26 cellular contexts compared by ENCODE assay signal in genomic region chr2:55768991-55769390, GRCh38.
DNase-seq lines count a peak whose midpoint lies in the region; ATAC-seq, FAIRE-seq and TF ChIP-seq lines count a peak whose summit lies in the region.
"Had no signal": no experiment of that assay in that cellular context is flagged by ENCODE, and none has a peak within 500 bp of the region (broad histone marks: within the 10 kb centered on the region; RNA-seq: fewer than 3 reads in every experiment).

No MANE protein-coding gene starts in this region.

- no CpG with 5 or more reads among the region's 2 CpGs for WGBS in IMR-90 (ENCODE audit: extremely low coverage in 2 of 2, insufficient read length in 1 of 2), 2 experiments

- no peak overlapping the region for H3K27ac Mint-ChIP-seq in activated CD4-positive, alpha-beta T cell treated with anti-CD3 and anti-CD28 coated beads, Interleukin-2, amount 10 ng/mL, durations not matched to agents 24 days and 14 days
- no peak overlapping the region for H3K27ac Mint-ChIP-seq in activated naive CD4-positive, alpha-beta T cell treated with anti-CD3 and anti-CD28 coated beads for 36 hours
- H3K27ac Mint-ChIP-seq: CD4-positive, CD25-positive, alpha-beta regulatory T cell; GM23338 had no signal

- H3K4me3 Mint-ChIP-seq in activated CD4-positive, alpha-beta T cell treated with anti-CD3 and anti-CD28 coated beads, Interleukin-2, amount 10 ng/mL, durations not matched to agents 24 days and 14 days = no peak overlapping the region
- H3K4me3 Mint-ChIP-seq in activated naive CD4-positive, alpha-beta T cell treated with anti-CD3 and anti-CD28 coated beads for 36 hours = no peak overlapping the region
- H3K4me3 Mint-ChIP-seq: CD4-positive, CD25-positive, alpha-beta regulatory T cell; GM23338 had no signal

- intact Hi-C loops in activated CD4-positive, alpha-beta T cell treated with anti-CD3 and anti-CD28 coated beads, Interleukin-2, amount 10 ng/mL, durations not matched to agents 24 days and 14 days (cut with micrococcal nuclease) = no loop called here
- intact Hi-C loops in IMR-90 (cut with micrococcal nuclease) = no loop called here
- intact Hi-C loops in activated naive CD4-positive, alpha-beta T cell treated with anti-CD3 and anti-CD28 coated beads for 36 hours (cut with micrococcal nuclease) = no loop called here

- no peak overlapping the region for H3K4ac ChIP-seq in IMR-90 (ENCODE audit: low read depth, low read length)

- no peak overlapping the region for H3K9ac ChIP-seq in IMR-90 (ENCODE audit: low read depth, low read length)
- H3K9ac ChIP-seq: BLaER1 had no signal

- TF ChIP-seq RAD21 in IMR-90 (IDR thresholded peaks at IDR 0.05; ENCODE audit: low read length) = no peak

- H3K79me1 ChIP-seq in IMR-90 (ENCODE audit: low read depth in 1 of 2, low read length in 2 of 2) = no peaks in the 10 kb centered on the region

- no TSS peak for BruUV-seq in IMR-90 (replicated peaks; lab: Mats Ljungman, UMichigan)

- DNase-seq in activated CD4-positive, alpha-beta T cell treated with anti-CD3 and anti-CD28 coated beads, Interleukin-2, amount 10 ng/mL, durations not matched to agents 24 days and 14 days = peak; percentile 17
- DNase-seq in activated CD4-positive, alpha-beta T cell treated with anti-CD3 and anti-CD28 coated beads, Interleukin-2, amount 50 U/mL, for 1 hour = no peak
- DNase-seq in IMR-90 (no peak), bronchial epithelial cell (ENCODE audit: low read depth) (peak; percentile 53), H7 (no peak), NCI-H345 (lab: John Stamatoyannopoulos, UW) (no peak)
- DNase-seq in stimulated activated CD4-positive, alpha-beta T cell treated with anti-CD3 and anti-CD28 coated beads, Interleukin-2, amount 100 ng/mL, for 24 hours = no peak
- no peak for DNase-seq in activated naive CD4-positive, alpha-beta T cell treated with anti-CD3 and anti-CD28 coated beads for 36 hours
- DNase-seq: 8988T; CD4-positive, CD25-positive, alpha-beta regulatory T cell; GDM1; NCI-H1092; NCI-H1417 treated with DMSO at 0.1 percent for 48 hours; NCI-H187 treated with DMSO at 0.1 percent for 48 hours; NCI-H2171 treated with DMSO at 0.1 percent for 48 hours; NCI-H524 treated with DMSO at 0.1 percent for 48 hours; NCI-H82; NK-92 treated with Interleukin-12 subunit alpha and Interleukin-12 subunit beta, amount 100 ng/mL, for 24 hours; PC-9; RPMI8226; SHP77 had no signal

- H2AK5ac ChIP-seq in IMR-90 (ENCODE audit: low read depth, low read length) = no peak overlapping the region

- peaks cover 4% of the 10 kb centered on the region for H3K27me3 Mint-ChIP-seq in activated CD4-positive, alpha-beta T cell treated with anti-CD3 and anti-CD28 coated beads, Interleukin-2, amount 10 ng/mL, durations not matched to agents 24 days and 14 days
- H3K27me3 Mint-ChIP-seq in activated naive CD4-positive, alpha-beta T cell treated with anti-CD3 and anti-CD28 coated beads for 36 hours (ENCODE audit: low read depth) = peaks cover 16% of the 10 kb centered on the region

- H2BK5ac ChIP-seq in IMR-90 (ENCODE audit: low read depth, low read length, poor library complexity, severe bottlenecking) = no peak overlapping the region

- CTCF ChIA-PET in IMR-90 (lab: Yijun Ruan, JAX) = interaction anchor here (0.6 to 1.1 kb wide), 2 partner anchors 196 to 208 kb away, joined by 3 read pairs; no protein-coding TSS in a partner anchor
- CTCF ChIA-PET in activated naive CD4-positive, alpha-beta T cell treated with anti-CD3 and anti-CD28 coated beads for 36 hours (lab: Charles Lee) = no interaction called here

- no peaks in the 10 kb centered on the region for H3K9me3 Mint-ChIP-seq in activated CD4-positive, alpha-beta T cell treated with anti-CD3 and anti-CD28 coated beads, Interleukin-2, amount 10 ng/mL, durations not matched to agents 24 days and 14 days
- no peaks in the 10 kb centered on the region for H3K9me3 Mint-ChIP-seq in activated naive CD4-positive, alpha-beta T cell treated with anti-CD3 and anti-CD28 coated beads for 36 hours

- no peak overlapping the region for H4K5ac ChIP-seq in IMR-90 (ENCODE audit: low read depth, low read length)

- no peak overlapping the region for H4K91ac ChIP-seq in IMR-90 (ENCODE audit: insufficient read depth, low read depth, low read length)

- H3K36me3 Mint-ChIP-seq in activated CD4-positive, alpha-beta T cell treated with anti-CD3 and anti-CD28 coated beads, Interleukin-2, amount 10 ng/mL, durations not matched to agents 24 days and 14 days (ENCODE audit: low read depth) = no peaks in the 10 kb centered on the region
- no peaks in the 10 kb centered on the region for H3K36me3 Mint-ChIP-seq in activated naive CD4-positive, alpha-beta T cell treated with anti-CD3 and anti-CD28 coated beads for 36 hours (ENCODE audit: low read depth)
- H3K36me3 Mint-ChIP-seq: CD4-positive, CD25-positive, alpha-beta regulatory T cell had no signal

- no peak overlapping the region for H4K8ac ChIP-seq in IMR-90 (ENCODE audit: low read depth in 2 of 2, low read length in 2 of 2)

- no peaks in the 10 kb centered on the region for H3K36me3 ChIP-seq in IMR-90 (ENCODE audit: control insufficient read depth, insufficient read depth, low read length)
- H3K36me3 ChIP-seq in bronchial epithelial cell (ENCODE audit: control insufficient read depth, insufficient read depth, low read length) = no peaks in the 10 kb centered on the region
- no peaks in the 10 kb centered on the region for H3K36me3 ChIP-seq in H7 (replicated peaks; ENCODE audit: control insufficient read depth, insufficient read depth, low read length)
- H3K36me3 ChIP-seq: BLaER1, HAP-1 had no signal

- H2BK20ac ChIP-seq in IMR-90 (ENCODE audit: low read depth, low read length) = no peak overlapping the region

- H3K27me3 ChIP-seq in IMR-90 (ENCODE audit: control insufficient read depth, insufficient read depth, low read length) (no peaks in the 10 kb centered on the region), bronchial epithelial cell (ENCODE audit: control insufficient read depth, insufficient read depth, low read length) (no peaks in the 10 kb centered on the region), H7 (ENCODE audit: control insufficient read depth, insufficient read depth, low read length) (no peaks in the 10 kb centered on the region)
- H3K27me3 ChIP-seq: BLaER1 had no signal

- peaks cover 2% of the 10 kb centered on the region; the same call in 1 of the 2 replicates for H3K9me3 ChIP-seq in IMR-90 (ENCODE audit: control insufficient read depth, insufficient read depth, low read length)
- H3K9me3 ChIP-seq: BLaER1, HAP-1 had no signal

- dilution Hi-C loops in IMR-90 (cut with HindIII; ENCODE audit: low sequenced_read_pairs, unreplicated experiment) = no loop called here

- no peak overlapping the region for H3K4me2 ChIP-seq in IMR-90 (ENCODE audit: low read depth, low read length)
- H3K4me2 ChIP-seq: BLaER1, GM23338, PC-9 had no signal

- no peak overlapping the region for H2BK120ac ChIP-seq in IMR-90 (ENCODE audit: low read depth, low read length)

- no peak overlapping the region for H2AK9ac ChIP-seq in IMR-90 (replicated peaks; ENCODE audit: low read depth, low read length, poor library complexity)

- H3K4me3 ChIP-seq in IMR-90 (ENCODE audit: insufficient read depth, low read depth, low read length) (no peak overlapping the region), bronchial epithelial cell (ENCODE audit: low read depth, low read length) (no peak overlapping the region), H7 (ENCODE audit: insufficient read depth, low read depth, low read length) (no peak overlapping the region)
- H3K4me3 ChIP-seq: BLaER1, GM12878, GM23338, HAP-1, PC-9 had no signal

- POLR2A ChIA-PET in IMR-90 (lab: Charles Lee; ENCODE audit: unreplicated experiment) = no interaction called here

- no peak overlapping the region for H3K27ac ChIP-seq in IMR-90 (ENCODE audit: insufficient read depth, low read length)
- H3K27ac ChIP-seq: BLaER1, HL-60, PC-9 had no signal

- in situ Hi-C loops in IMR-90 (cut with MboI; ENCODE audit: low sequenced_read_pairs) = loop anchor here (10.0 kb wide), 1 partner anchor 236 kb away; no protein-coding TSS in a partner anchor

- no peak for TF ChIP-seq POLR2A in IMR-90 (IDR thresholded peaks at IDR 0.05; ENCODE audit: low read depth, low read length)

- FAIRE-seq in bronchial epithelial cell (lab: Jason Lieb, UNC) = no peak
- FAIRE-seq: GM12878 had no signal

- no peaks in the 10 kb centered on the region for H4K20me1 ChIP-seq in IMR-90 (ENCODE audit: insufficient read depth, low read length)
- H4K20me1 ChIP-seq: BLaER1 had no signal

- H3K9me1 ChIP-seq in IMR-90 (ENCODE audit: insufficient read depth, low read length) = no peaks in the 10 kb centered on the region

- peaks cover 5% of the 10 kb centered on the region for H3K4me1 ChIP-seq in IMR-90 (ENCODE audit: control insufficient read depth, insufficient read depth, low read length)
- H3K4me1 ChIP-seq: HAP-1 had no signal

- H3K4me1 Mint-ChIP-seq in activated CD4-positive, alpha-beta T cell treated with anti-CD3 and anti-CD28 coated beads, Interleukin-2, amount 10 ng/mL, durations not matched to agents 24 days and 14 days = no peaks in the 10 kb centered on the region
- H3K4me1 Mint-ChIP-seq in activated naive CD4-positive, alpha-beta T cell treated with anti-CD3 and anti-CD28 coated beads for 36 hours (ENCODE audit: low read depth) = no peaks in the 10 kb centered on the region
- H3K4me1 Mint-ChIP-seq: CD4-positive, CD25-positive, alpha-beta regulatory T cell had no signal

- no peak overlapping the region for H2BK15ac ChIP-seq in IMR-90 (ENCODE audit: low read depth, low read length)

- H3K23ac ChIP-seq in IMR-90 (ENCODE audit: low read depth, low read length) = peak overlapping the region; percentile 20; the same call in 1 of the 2 replicates

- no peak overlapping the region for H3K56ac ChIP-seq in IMR-90 (ENCODE audit: extremely low read depth, insufficient read depth, low read length)

- no peak overlapping the region for H3K14ac ChIP-seq in IMR-90 (replicated peaks; ENCODE audit: low read depth, low read length)

- no peak for ATAC-seq in IMR-90 (ENCODE audit: low read depth)
- ATAC-seq: GM12878, GM23338 had no signal

- no peak overlapping the region for H2AFZ ChIP-seq in IMR-90 (replicated peaks; ENCODE audit: low read length, poor library complexity)
- H2AFZ ChIP-seq: GM23338, PC-9 had no signal

- H3K18ac ChIP-seq in IMR-90 (ENCODE audit: low read depth, low read length) = no peak overlapping the region

- TF ChIP-seq CTCF in IMR-90 (conservative IDR thresholded peaks at IDR 0.05; ENCODE audit: low read depth, low read length) = no peak
- no peak for TF ChIP-seq CTCF in bronchial epithelial cell (IDR thresholded peaks at IDR 0.05; ENCODE audit: insufficient read depth, low read length, severe bottlenecking)

TF ChIP-seq in IMR-90, 13 proteins besides CTCF, POLR2A, EP300 and RAD21:
- TF ChIP-seq RFX5 (IDR thresholded peaks at IDR 0.05; ENCODE audit: low read depth, low read length) (no peak), MXI1 (IDR thresholded peaks at IDR 0.05; ENCODE audit: borderline replicate concordance, low read depth, low read length) (no peak)

Comparison
In these comparisons a context has a peak if more than half of its experiments do, and no peak if none do; other contexts are left out.
1. DNase-seq: peak in activated CD4-positive, alpha-beta T cell treated with anti-CD3 and anti-CD28 coated beads, Interleukin-2, amount 10 ng/mL, durations not matched to agents 24 days and 14 days (single experiment) and bronchial epithelial cell (single experiment); none in activated CD4-positive, alpha-beta T cell treated with anti-CD3 and anti-CD28 coated beads, Interleukin-2, amount 50 U/mL, for 1 hour (single experiment), IMR-90 (single experiment), stimulated activated CD4-positive, alpha-beta T cell treated with anti-CD3 and anti-CD28 coated beads, Interleukin-2, amount 100 ng/mL, for 24 hours (0 of 2), activated naive CD4-positive, alpha-beta T cell treated with anti-CD3 and anti-CD28 coated beads for 36 hours (single experiment), H7 (single experiment) and NCI-H345 (single experiment).